14 cellular contexts compared by ENCODE assay signal in genomic region chr2:159200498-159200897, GRCh38.
A peak's percentile ranks its signal among the peaks of the same experiment; 100 is the strongest.
DNase-seq lines count a peak whose midpoint lies in the region; ATAC-seq, FAIRE-seq and TF ChIP-seq lines count a peak whose summit lies in the region.
"Had no signal": no experiment of that assay in that cellular context is flagged by ENCODE, and none has a peak within 500 bp of the region (broad histone marks: within the 10 kb centered on the region; RNA-seq: fewer than 3 reads in every experiment).

No MANE protein-coding gene starts in this region.

- H3K27me3 Mint-ChIP-seq in HFFc6 (ENCODE audit: insufficient read depth), result no peaks in the 10 kb centered on the region; the same call in 1 of the 2 replicates

- peaks cover 38% of the 10 kb centered on the region for H3K4me1 Mint-ChIP-seq in HFFc6 (ENCODE audit: low read depth)
- H3K4me1 Mint-ChIP-seq: CD14-positive monocyte had no signal

- H3K36me3 Mint-ChIP-seq in HFFc6 (ENCODE audit: low read depth), result peaks cover 20% of the 10 kb centered on the region
- H3K36me3 Mint-ChIP-seq: CD14-positive monocyte had no signal

- H3K9ac ChIP-seq in adipocyte (ENCODE audit: low read length) (no peak overlapping the region), kidney (ENCODE audit: low read length in 2 of 2) (no peak overlapping the region)

- peak overlapping the region; percentile 63 for H3K27ac Mint-ChIP-seq in HFFc6

- H3K27me3 ChIP-seq in adipocyte (replicated peaks; ENCODE audit: control insufficient read depth, insufficient read depth, low read length) (no peaks in the 10 kb centered on the region), sigmoid colon (no peaks in the 10 kb centered on the region)

- H3K27ac ChIP-seq in sigmoid colon (peak overlapping the region; percentile 5 to 78 (median 48)), kidney (ENCODE audit: low read depth in 2 of 2, low read length in 2 of 2) (no peak overlapping the region)

- H3K4me1 ChIP-seq in adipocyte (ENCODE audit: control insufficient read depth, insufficient read depth, low read length) (peaks cover 18% of the 10 kb centered on the region), sigmoid colon (peaks cover 0 to 52% (median 32%) of the 10 kb centered on the region in 4 donors), kidney (ENCODE audit: control insufficient read depth in 1 of 2, insufficient read depth in 1 of 2, low read depth in 1 of 2, low read length in 2 of 2) (peaks cover 0 to 2% of the 10 kb centered on the region in 2 donors), mucosa of descending colon (ENCODE audit: low read depth) (peaks cover 2% of the 10 kb centered on the region)

- H3K4me3 ChIP-seq in adipocyte (ENCODE audit: low read length), result no peak overlapping the region
- H3K4me3 ChIP-seq in fibroblast of villous mesenchyme (ENCODE audit: low read depth, low read length), result no peak overlapping the region
- no peak overlapping the region for H3K4me3 ChIP-seq in sigmoid colon
- H3K4me3 ChIP-seq in kidney (ENCODE audit: low read length in 2 of 2), result no peak overlapping the region
- no peak overlapping the region for H3K4me3 ChIP-seq in mucosa of descending colon

- no peak for FAIRE-seq in kidney (lab: Jason Lieb, UNC)
- FAIRE-seq: G401.6, GM19239 had no signal

- intact Hi-C loops in sigmoid colon (cut with DNase I) (no loop called here), kidney (cut with DNase I) (no loop called here), mucosa of descending colon (cut with DNase I, micrococcal nuclease) (no loop called here)

- no peak for TF ChIP-seq EP300 in sigmoid colon (IDR thresholded peaks at IDR 0.05)

- DNase-seq in HFFc6 (peak; percentile 41), adipocyte (ENCODE audit: low read depth) (peak; percentile 28), fibroblast of villous mesenchyme (ENCODE audit: low read depth) (peak; percentile 63), sigmoid colon (no peak), OCI-M2 (lab: John Stamatoyannopoulos, UW; ENCODE audit: unreplicated experiment) (no peak), kidney (no peak), mucosa of descending colon (no peak)
- DNase-seq: activated naive CD4-positive, alpha-beta T cell treated with Interleukin-2 at 50 U/mL for 16 hours; erythroblast; NCI-H2227 treated with DMSO at 0.1 percent for 48 hours; stimulated activated naive CD8-positive, alpha-beta T cell treated with anti-CD3 and anti-CD28 coated beads, Interleukin-15, Interleukin-2, amounts not matched to agents 100 U/mL and 50 U/mL, for 24 hours had no signal

- no peaks in the 10 kb centered on the region for H3K9me3 ChIP-seq in adipocyte (ENCODE audit: control insufficient read depth, low read length)
- no peaks in the 10 kb centered on the region for H3K9me3 ChIP-seq in sigmoid colon
- H3K9me3 ChIP-seq in kidney (ENCODE audit: control insufficient read depth in 1 of 2, low read length in 2 of 2), result no peaks in the 10 kb centered on the region
- H3K9me3 ChIP-seq in mucosa of descending colon, result no peaks in the 10 kb centered on the region

- ATAC-seq in mucosa of descending colon, result no peak

- no peaks in the 10 kb centered on the region for H3K9me3 Mint-ChIP-seq in HFFc6
- H3K9me3 Mint-ChIP-seq: CD14-positive monocyte had no signal

- WGBS in sigmoid colon, 2 donors, result 80 to 85% methylated on average over 1 of the region's 1 CpG

- TF ChIP-seq POLR2A in sigmoid colon (IDR thresholded peaks at IDR 0.05), result no peak

- H3K4me3 Mint-ChIP-seq in HFFc6, result no peak overlapping the region
- H3K4me3 Mint-ChIP-seq: CD14-positive monocyte had no signal

- TF ChIP-seq CTCF in HFFc6 (IDR thresholded peaks at IDR 0.05) (no peak), fibroblast of villous mesenchyme (IDR thresholded peaks at IDR 0.05; ENCODE audit: insufficient read depth, low read depth, low read length) (no peak), sigmoid colon (IDR thresholded peaks at IDR 0.05) (no peak), kidney (IDR thresholded peaks at IDR 0.05; ENCODE audit: borderline replicate concordance, extremely low read depth, insufficient read depth) (no peak), mucosa of descending colon (IDR thresholded peaks at IDR 0.05) (no peak)

- H3K36me3 ChIP-seq in adipocyte (ENCODE audit: control insufficient read depth, insufficient read depth, low read length, severe bottlenecking), result peaks cover 61% of the 10 kb centered on the region
- H3K36me3 ChIP-seq in sigmoid colon, result peaks cover 3 to 46% (median 9%) of the 10 kb centered on the region in 4 donors
- H3K36me3 ChIP-seq in kidney (ENCODE audit: control insufficient read depth in 1 of 2, insufficient read depth in 2 of 2, low read length in 2 of 2), result peaks cover 15 to 40% of the 10 kb centered on the region in 2 donors
- H3K36me3 ChIP-seq in mucosa of descending colon (ENCODE audit: low read depth), result no peaks in the 10 kb centered on the region

Comparison
In these comparisons a context has a peak if more than half of its experiments do, and no peak if none do; other contexts are left out.
1. DNase-seq: peak in HFFc6 (single experiment), adipocyte (single experiment) and fibroblast of villous mesenchyme (single experiment); none in sigmoid colon (single experiment), OCI-M2 (single experiment), kidney (single experiment) and mucosa of descending colon (0 of 3).
2. H3K27ac ChIP-seq: peak in sigmoid colon (4 of 4); none in kidney (0 of 2).